In genomic region chr22:29787371-29787980, GRCh38 we compare ENCODE assay signal across 22 cellular contexts. TPM values are rescaled to one million over a fixed set of nuclear protein-coding genes. Genes with fewer than 3 reads are reported as not detected.
DNase-seq lines count a peak whose midpoint lies in the region; ATAC-seq and TF ChIP-seq lines count a peak whose summit lies in the region.
"Had no signal": no experiment of that assay in that cellular context is flagged by ENCODE, and none has a peak within 500 bp of the region (broad histone marks: within the 10 kb centered on the region; RNA-seq: fewer than 3 reads in every experiment).

No MANE protein-coding gene starts in this region.

- H3K36me3 Mint-ChIP-seq in MCF 10A (ENCODE audit: insufficient read depth, unreplicated experiment) (peaks cover 35% of the 10 kb centered on the region), endodermal cell (ENCODE audit: low read depth) (peaks cover 27% of the 10 kb centered on the region)

- H3K27me3 ChIP-seq in breast epithelium, result no peaks in the 10 kb centered on the region
- H3K27me3 ChIP-seq in endodermal cell (ENCODE audit: control insufficient read depth, insufficient read depth, low read length, poor library complexity, severe bottlenecking), result no peaks in the 10 kb centered on the region
- no peaks in the 10 kb centered on the region for H3K27me3 ChIP-seq in neuronal stem cell (ENCODE audit: control insufficient read depth in 3 of 3, insufficient read depth in 3 of 3, low read depth in 1 of 3, low read length in 3 of 3)
- H3K27me3 ChIP-seq: BLaER1 treated with 17β-estradiol and CSF1 and Interleukin-3, amounts not matched to agents 10 nM and 100 nM; gastroesophageal sphincter; ovary; testis had no signal

- H3K4me1 ChIP-seq in breast epithelium (peaks cover 2 to 8% of the 10 kb centered on the region in 2 donors), endodermal cell (ENCODE audit: control insufficient read depth, insufficient read depth, low read length) (peaks cover 1% of the 10 kb centered on the region), neuronal stem cell (ENCODE audit: control insufficient read depth in 2 of 2, insufficient read depth in 1 of 2, low read depth in 1 of 2, low read length in 2 of 2) (peaks cover 0 to 2% of the 10 kb centered on the region in 2 donors)
- H3K4me1 ChIP-seq: A549 had no signal

- H3K27me3 Mint-ChIP-seq in MCF 10A (ENCODE audit: insufficient read depth, unreplicated experiment) (no peaks in the 10 kb centered on the region), endodermal cell (ENCODE audit: insufficient read depth) (no peaks in the 10 kb centered on the region)
- H3K27me3 Mint-ChIP-seq: activated naive CD4-positive, alpha-beta T cell treated with anti-CD3 and anti-CD28 coated beads, Interleukin-2, amount 50 U/mL, for 24 hours had no signal

- no peak overlapping the region for H4K91ac ChIP-seq in neuronal stem cell (ENCODE audit: low read depth, low read length, poor library complexity)

- no peak overlapping the region for H2BK5ac ChIP-seq in neuronal stem cell (ENCODE audit: low read length)

- BruUV-seq in MCF 10A (replicated peaks; lab: Mats Ljungman, UMichigan), result no TSS peak

- H2BK12ac ChIP-seq in neuronal stem cell (ENCODE audit: low read length), result no peak overlapping the region

- peaks cover 2% of the 10 kb centered on the region for H3K79me1 ChIP-seq in neuronal stem cell (ENCODE audit: low read depth, low read length)

- ATAC-seq in HG03521 (IDR thresholded peaks at IDR 0.05; ENCODE audit: unreplicated experiment) (no peak), HG03159 (IDR thresholded peaks at IDR 0.05; ENCODE audit: unreplicated experiment) (no peak), GM18505 (IDR thresholded peaks at IDR 0.05; ENCODE audit: unreplicated experiment) (no peak)
- ATAC-seq: A549, gastroesophageal sphincter, left ventricle myocardium superior had no signal

- peaks cover 3% of the 10 kb centered on the region for H3K4me1 Mint-ChIP-seq in MCF 10A (ENCODE audit: insufficient read depth, unreplicated experiment)
- H3K4me1 Mint-ChIP-seq in endodermal cell, result peaks cover 17% of the 10 kb centered on the region
- H3K4me1 Mint-ChIP-seq: activated naive CD4-positive, alpha-beta T cell treated with anti-CD3 and anti-CD28 coated beads, Interleukin-2, amount 50 U/mL, for 24 hours had no signal

- no peak overlapping the region for H3K4ac ChIP-seq in neuronal stem cell (ENCODE audit: low read length)

- H3K4me3 Mint-ChIP-seq in MCF 10A (ENCODE audit: unreplicated experiment) (no peak overlapping the region), endodermal cell (no peak overlapping the region)
- H3K4me3 Mint-ChIP-seq: activated naive CD4-positive, alpha-beta T cell treated with anti-CD3 and anti-CD28 coated beads, Interleukin-2, amount 50 U/mL, for 24 hours had no signal

- H2BK15ac ChIP-seq in neuronal stem cell (ENCODE audit: low read length), result no peak overlapping the region

- TF ChIP-seq CTCF in breast epithelium (IDR thresholded peaks at IDR 0.05), result no peak
- no peak for TF ChIP-seq CTCF in MCF 10A (IDR thresholded peaks at IDR 0.05; ENCODE audit: unreplicated experiment)
- TF ChIP-seq CTCF in endodermal cell (conservative IDR thresholded peaks at IDR 0.05), result no peak

- H3K27ac ChIP-seq in breast epithelium, result peak overlapping the region; percentile 23 to 34
- peak overlapping the region; percentile 49 for H3K27ac ChIP-seq in endodermal cell (ENCODE audit: low read depth, low read length)
- no peak overlapping the region for H3K27ac ChIP-seq in neuronal stem cell (replicated peaks; ENCODE audit: low read length)
- H3K27ac ChIP-seq: A549; BLaER1 treated with 17β-estradiol and CSF1 and Interleukin-3, amounts not matched to agents 10 nM and 100 nM; gastroesophageal sphincter; ovary; testis had no signal

- WGBS in endodermal cell (ENCODE audit: insufficient coverage in 1 of 2, insufficient read length in 1 of 2), 2 experiments, result 85 to 95% methylated on average over 7 to 9 of the region's 9 CpGs
- no CpG with 5 or more reads among the region's 9 CpGs for WGBS in neuronal stem cell (ENCODE audit: extremely low coverage in 2 of 2, insufficient read length in 2 of 2, insufficient replicate concordance in 1 of 2), 2 donors

- CTCF ChIA-PET in MCF 10A (lab: Yijun Ruan, JAX), result no interaction called here

- H3K9ac ChIP-seq in endodermal cell (ENCODE audit: extremely low read depth, low read length, poor library complexity, severe bottlenecking), result no peak overlapping the region
- peak overlapping the region; percentile 53 for H3K9ac ChIP-seq in neuronal stem cell (ENCODE audit: low read depth, low read length, poor library complexity)
- H3K9ac ChIP-seq: BLaER1 treated with 17β-estradiol and CSF1 and Interleukin-3, amounts not matched to agents 10 nM and 100 nM had no signal

- no peak overlapping the region for H4K8ac ChIP-seq in neuronal stem cell (ENCODE audit: low read depth, low read length)

- POLR2A ChIA-PET in MCF 10A (lab: Yijun Ruan, JAX), result interaction anchor here (0.7 kb wide), 1 partner anchor 83 kb away, joined by 4 read pairs; no protein-coding TSS in a partner anchor

- H3K18ac ChIP-seq in neuronal stem cell (ENCODE audit: low read length), result no peak overlapping the region

- no peak overlapping the region for H3K23ac ChIP-seq in neuronal stem cell (ENCODE audit: low read depth, low read length, poor library complexity)

- DNase-seq in breast epithelium (ENCODE audit: low spot score in 2 of 2) (no peak), MCF 10A (ENCODE audit: unreplicated experiment) (no peak), endodermal cell (no peak), neuronal stem cell (ENCODE audit: low spot score) (no peak), NCI-H524 (lab: John Stamatoyannopoulos, UW) (no peak)
- DNase-seq: activated CD4-positive, alpha-beta T cell treated with anti-CD3 and anti-CD28 coated beads, Interleukin-2, amount 50 U/mL, for 48 hours; dermis blood vessel endothelial cell; DMS 273 treated with DMSO at 0.1 percent for 48 hours; GDM1; left ventricle myocardium superior; NCI-H146; NCI-H446; ovary; stimulated activated CD4-positive, alpha-beta T cell treated with anti-CD3 and anti-CD28 coated beads, Interleukin-4, amount 100 ng/mL, for 4 hours; testis had no signal

- no peak overlapping the region for H3K4me3 ChIP-seq in breast epithelium
- H3K4me3 ChIP-seq in endodermal cell (ENCODE audit: low read length), result no peak overlapping the region
- no peak overlapping the region for H3K4me3 ChIP-seq in neuronal stem cell (ENCODE audit: low read length in 2 of 2)
- H3K4me3 ChIP-seq: A549; BLaER1 treated with 17β-estradiol and CSF1 and Interleukin-3, amounts not matched to agents 10 nM and 100 nM; gastroesophageal sphincter; ovary; testis had no signal

- H3K27ac Mint-ChIP-seq in MCF 10A (ENCODE audit: low read depth, unreplicated experiment) (no peak overlapping the region), endodermal cell (no peak overlapping the region)
- H3K27ac Mint-ChIP-seq: activated naive CD4-positive, alpha-beta T cell treated with anti-CD3 and anti-CD28 coated beads, Interleukin-2, amount 50 U/mL, for 24 hours had no signal

- H2AK5ac ChIP-seq in neuronal stem cell (ENCODE audit: low read depth, low read length), result no peak overlapping the region

- H3K9me3 Mint-ChIP-seq in MCF 10A (ENCODE audit: unreplicated experiment), result no peaks in the 10 kb centered on the region
- no peaks in the 10 kb centered on the region for H3K9me3 Mint-ChIP-seq in endodermal cell
- H3K9me3 Mint-ChIP-seq: activated naive CD4-positive, alpha-beta T cell treated with anti-CD3 and anti-CD28 coated beads, Interleukin-2, amount 50 U/mL, for 24 hours had no signal

- no peak overlapping the region for H3K4me2 ChIP-seq in neuronal stem cell (ENCODE audit: insufficient read depth, low read length, poor library complexity, severe bottlenecking)
- H3K4me2 ChIP-seq: A549; BLaER1 treated with 17β-estradiol and CSF1 and Interleukin-3, amounts not matched to agents 10 nM and 100 nM had no signal

- H3K14ac ChIP-seq in neuronal stem cell (ENCODE audit: low read length), result no peak overlapping the region

- H3K36me3 ChIP-seq in breast epithelium (no peaks in the 10 kb centered on the region), endodermal cell (ENCODE audit: control insufficient read depth, insufficient read depth, low read length) (peaks cover 26% of the 10 kb centered on the region), neuronal stem cell (replicated peaks in 1 of 2; ENCODE audit: control insufficient read depth in 2 of 2, insufficient read depth in 2 of 2, low read length in 2 of 2) (peaks cover 13 to 46% of the 10 kb centered on the region in 2 donors)
- H3K36me3 ChIP-seq: ovary had no signal

- H3K9me3 ChIP-seq in breast epithelium (no peaks in the 10 kb centered on the region), endodermal cell (ENCODE audit: control insufficient read depth, low read length) (no peaks in the 10 kb centered on the region), neuronal stem cell (replicated peaks in 1 of 2; ENCODE audit: control insufficient read depth in 2 of 2, insufficient read depth in 1 of 2, low read depth in 1 of 2, low read length in 2 of 2) (no peaks in the 10 kb centered on the region)
- H3K9me3 ChIP-seq: A549; BLaER1 treated with 17β-estradiol and CSF1 and Interleukin-3, amounts not matched to agents 10 nM and 100 nM; gastroesophageal sphincter; ovary; testis had no signal

- no peak overlapping the region for H2BK120ac ChIP-seq in neuronal stem cell (ENCODE audit: low read depth, low read length)

- intact Hi-C loops in breast epithelium (cut with DNase I; ENCODE audit: low total_unique reads) (no loop called here), MCF 10A (cut with micrococcal nuclease) (no loop called here)

- TF ChIP-seq POLR2A in breast epithelium (IDR thresholded peaks at IDR 0.05) (no peak), GM18505 (IDR thresholded peaks at IDR 0.05; ENCODE audit: borderline replicate concordance, extremely low read depth, insufficient read depth, insufficient read length) (no peak)

- H2AFZ ChIP-seq in neuronal stem cell (ENCODE audit: low read length), result no peak overlapping the region

RNA-seq across cellular contexts. Expression of gene UQCR10, which starts 20.3 kb away (rescaled TPM):
- 10 to 100 TPM; 61.2 to 74.1 (median 68.3) TPM for total RNA-seq in breast epithelium
- 94.7 and 114 TPM in 2 replicates for total RNA-seq in MCF 10A (2022)
- 100 to 1,000 TPM; 111 to 120 TPM for total RNA-seq in endodermal cell
- polyA plus RNA-seq in endodermal cell (2013, experiment 1 of 2), result 143 TPM
- polyA plus RNA-seq in endodermal cell (2013, experiment 2 of 2), result 125 TPM
- 169 TPM for polyA plus RNA-seq in neuronal stem cell (2013, experiment 1 of 2)
- 171 TPM for polyA plus RNA-seq in neuronal stem cell (2013, experiment 2 of 2)

RNA-seq across cellular contexts. Expression of gene ZMAT5, which starts 20.7 kb away (rescaled TPM):
- total RNA-seq in breast epithelium (10 to 100 TPM; 22.5 to 26.2 (median 23.0) TPM), MCF 10A (2022) (19.0 and 25.6 TPM in 2 replicates), endodermal cell (10 to 100 TPM; 15.5 to 22.5 TPM)
- 25.9 TPM for polyA plus RNA-seq in endodermal cell (2013, experiment 1 of 2)
- polyA plus RNA-seq in endodermal cell (2013, experiment 2 of 2), result 22.2 TPM
- polyA plus RNA-seq in neuronal stem cell (2013, experiment 1 of 2), result 23.3 TPM
- polyA plus RNA-seq in neuronal stem cell (2013, experiment 2 of 2), result 23.0 TPM

RNA-seq across cellular contexts. Expression of gene ASCC2, which starts 50.6 kb away (rescaled TPM):
- total RNA-seq in breast epithelium, result 10 to 100 TPM; 37.0 to 60.3 (median 45.8) TPM
- total RNA-seq in MCF 10A (2022), result 63.2 and 70.7 TPM in 2 replicates
- total RNA-seq in endodermal cell, result 10 to 100 TPM; 44.2 to 45.5 TPM
- 40.8 TPM for polyA plus RNA-seq in endodermal cell (2013, experiment 1 of 2)
- polyA plus RNA-seq in endodermal cell (2013, experiment 2 of 2), result 41.3 TPM
- 23.2 TPM for polyA plus RNA-seq in neuronal stem cell (2013, experiment 1 of 2)
- 24.0 TPM for polyA plus RNA-seq in neuronal stem cell (2013, experiment 2 of 2)
